8 cellular contexts compared by ENCODE assay signal in the genomic region with DNA sequence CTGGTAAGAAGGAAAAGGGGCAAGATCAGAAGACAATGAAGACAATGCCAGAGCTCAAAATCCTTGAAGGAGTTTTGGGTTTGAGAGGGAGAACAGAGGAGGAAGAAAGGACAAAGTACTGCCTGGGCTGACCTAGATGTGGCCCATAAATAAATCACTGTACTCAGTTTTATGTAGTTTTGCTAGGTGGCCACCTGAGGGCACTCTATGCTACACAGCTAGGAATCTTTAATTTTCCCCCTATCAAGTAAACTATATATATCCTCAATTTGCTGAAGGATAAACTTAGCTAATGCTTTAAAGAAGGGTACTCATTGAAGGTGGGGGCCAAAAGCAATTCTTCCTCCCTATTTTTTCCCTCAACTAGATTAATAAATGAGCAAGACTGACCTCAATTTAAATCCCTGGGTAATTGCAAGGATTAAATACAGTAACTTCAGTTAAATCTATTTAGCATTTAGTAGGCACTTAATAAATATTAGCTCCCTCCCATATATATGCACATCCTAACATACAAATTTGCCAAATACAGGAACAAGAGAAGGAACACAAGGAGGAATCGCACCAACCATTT.
DNase-seq lines count a peak whose midpoint lies in the region; ATAC-seq and TF ChIP-seq lines count a peak whose summit lies in the region.

No MANE protein-coding gene starts in this region.

- TF ChIP-seq POLR2A in upper lobe of left lung (IDR thresholded peaks at IDR 0.05), result no peak

- TF ChIP-seq RAD21 in liver (IDR thresholded peaks at IDR 0.05), result peak; percentile 59 to 70

- no peak for TF ChIP-seq EP300 in upper lobe of left lung (IDR thresholded peaks at IDR 0.05)

- H3K4me1 ChIP-seq in liver (ENCODE audit: control insufficient read depth in 4 of 4, insufficient read depth in 4 of 4, low read length in 3 of 4) (peaks cover 0 to 8% (median 7%) of the 10 kb centered on the region in 4 donors), upper lobe of left lung (peaks cover 0 to 9% (median 4%) of the 10 kb centered on the region in 4 donors)

- TF ChIP-seq CTCF in liver (IDR thresholded peaks at IDR 0.05; ENCODE audit: low read depth, low read length, missing input control) (peak; percentile 51), upper lobe of left lung (IDR thresholded peaks at IDR 0.05) (peak in 5 of 6 experiments; percentile 30 to 47 (median 38))

- DNase-seq in NCI-H1092 treated with DMSO at 0.1 percent for 48 hours (lab: John Stamatoyannopoulos, UW), result peak; percentile 39
- no peak for DNase-seq in NCI-H1092 (lab: John Stamatoyannopoulos, UW)
- DNase-seq in NCI-H69 (lab: John Stamatoyannopoulos, UW), result peak; percentile 42
- peak; percentile 41 for DNase-seq in cerebellum (ENCODE audit: low spot score)
- no peak for DNase-seq in upper lobe of left lung

- H3K9me3 ChIP-seq in liver (ENCODE audit: control insufficient read depth in 4 of 4, low read length in 3 of 4) (no peaks in the 10 kb centered on the region), upper lobe of left lung (no peaks in the 10 kb centered on the region)

- ATAC-seq in GM19324 (IDR thresholded peaks at IDR 0.05; ENCODE audit: low FRiP score, unreplicated experiment), result peak; percentile 66
- peak; percentile 76 for ATAC-seq in HG03196 (IDR thresholded peaks at IDR 0.05; ENCODE audit: unreplicated experiment)
- peak; percentile 80 to 90 for ATAC-seq in upper lobe of left lung (ENCODE audit: low FRiP score in 2 of 2)

- WGBS in liver, result 80% methylated on average over 1 of the region's 1 CpG
- 83 to 96% methylated on average over 1 of the region's 1 CpG for WGBS in upper lobe of left lung, 2 donors

- no peak overlapping the region for H3K27ac ChIP-seq in liver (ENCODE audit: low read depth in 1 of 2, low read length in 2 of 2)
- no peak overlapping the region for H3K27ac ChIP-seq in upper lobe of left lung

- H3K4me3 ChIP-seq in liver (ENCODE audit: low read depth in 1 of 3, low read length in 3 of 3), result peak overlapping the region in 1 of 3 donors; percentile 51
- H3K4me3 ChIP-seq in upper lobe of left lung, result no peak overlapping the region

- H3K36me3 ChIP-seq in liver (ENCODE audit: control insufficient read depth in 4 of 4, insufficient read depth in 3 of 4, low read depth in 1 of 4, low read length in 3 of 4) (no peaks in the 10 kb centered on the region), upper lobe of left lung (no peaks in the 10 kb centered on the region)

- no peak overlapping the region for H3K9ac ChIP-seq in liver (ENCODE audit: low read depth in 1 of 2, low read length in 2 of 2)

- H3K27me3 ChIP-seq in liver (ENCODE audit: control insufficient read depth in 4 of 4, insufficient read depth in 4 of 4, low read length in 3 of 4) (no peaks in the 10 kb centered on the region), upper lobe of left lung (no peaks in the 10 kb centered on the region)

TF ChIP-seq in liver, 16 proteins besides CTCF, POLR2A, EP300 and RAD21:
- TF ChIP-seq, protein P1, sequence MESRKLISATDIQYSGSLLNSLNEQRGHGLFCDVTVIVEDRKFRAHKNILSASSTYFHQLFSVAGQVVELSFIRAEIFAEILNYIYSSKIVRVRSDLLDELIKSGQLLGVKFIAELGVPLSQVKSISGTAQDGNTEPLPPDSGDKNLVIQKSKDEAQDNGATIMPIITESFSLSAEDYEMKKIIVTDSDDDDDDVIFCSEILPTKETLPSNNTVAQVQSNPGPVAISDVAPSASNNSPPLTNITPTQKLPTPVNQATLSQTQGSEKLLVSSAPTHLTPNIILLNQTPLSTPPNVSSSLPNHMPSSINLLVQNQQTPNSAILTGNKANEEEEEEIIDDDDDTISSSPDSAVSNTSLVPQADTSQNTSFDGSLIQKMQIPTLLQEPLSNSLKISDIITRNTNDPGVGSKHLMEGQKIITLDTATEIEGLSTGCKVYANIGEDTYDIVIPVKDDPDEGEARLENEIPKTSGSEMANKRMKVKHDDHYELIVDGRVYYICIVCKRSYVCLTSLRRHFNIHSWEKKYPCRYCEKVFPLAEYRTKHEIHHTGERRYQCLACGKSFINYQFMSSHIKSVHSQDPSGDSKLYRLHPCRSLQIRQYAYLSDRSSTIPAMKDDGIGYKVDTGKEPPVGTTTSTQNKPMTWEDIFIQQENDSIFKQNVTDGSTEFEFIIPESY (IDR thresholded peaks at IDR 0.05), result no peak
- no peak for TF ChIP-seq SP1 (IDR thresholded peaks at IDR 0.05)
- TF ChIP-seq, protein P2, sequence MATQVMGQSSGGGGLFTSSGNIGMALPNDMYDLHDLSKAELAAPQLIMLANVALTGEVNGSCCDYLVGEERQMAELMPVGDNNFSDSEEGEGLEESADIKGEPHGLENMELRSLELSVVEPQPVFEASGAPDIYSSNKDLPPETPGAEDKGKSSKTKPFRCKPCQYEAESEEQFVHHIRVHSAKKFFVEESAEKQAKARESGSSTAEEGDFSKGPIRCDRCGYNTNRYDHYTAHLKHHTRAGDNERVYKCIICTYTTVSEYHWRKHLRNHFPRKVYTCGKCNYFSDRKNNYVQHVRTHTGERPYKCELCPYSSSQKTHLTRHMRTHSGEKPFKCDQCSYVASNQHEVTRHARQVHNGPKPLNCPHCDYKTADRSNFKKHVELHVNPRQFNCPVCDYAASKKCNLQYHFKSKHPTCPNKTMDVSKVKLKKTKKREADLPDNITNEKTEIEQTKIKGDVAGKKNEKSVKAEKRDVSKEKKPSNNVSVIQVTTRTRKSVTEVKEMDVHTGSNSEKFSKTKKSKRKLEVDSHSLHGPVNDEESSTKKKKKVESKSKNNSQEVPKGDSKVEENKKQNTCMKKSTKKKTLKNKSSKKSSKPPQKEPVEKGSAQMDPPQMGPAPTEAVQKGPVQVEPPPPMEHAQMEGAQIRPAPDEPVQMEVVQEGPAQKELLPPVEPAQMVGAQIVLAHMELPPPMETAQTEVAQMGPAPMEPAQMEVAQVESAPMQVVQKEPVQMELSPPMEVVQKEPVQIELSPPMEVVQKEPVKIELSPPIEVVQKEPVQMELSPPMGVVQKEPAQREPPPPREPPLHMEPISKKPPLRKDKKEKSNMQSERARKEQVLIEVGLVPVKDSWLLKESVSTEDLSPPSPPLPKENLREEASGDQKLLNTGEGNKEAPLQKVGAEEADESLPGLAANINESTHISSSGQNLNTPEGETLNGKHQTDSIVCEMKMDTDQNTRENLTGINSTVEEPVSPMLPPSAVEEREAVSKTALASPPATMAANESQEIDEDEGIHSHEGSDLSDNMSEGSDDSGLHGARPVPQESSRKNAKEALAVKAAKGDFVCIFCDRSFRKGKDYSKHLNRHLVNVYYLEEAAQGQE (IDR thresholded peaks at IDR 0.05), result no peak
- TF ChIP-seq NR2F2 (IDR thresholded peaks at IDR 0.05), result no peak

Comparison
In these comparisons a context has a peak if more than half of its experiments do, and no peak if none do; other contexts are left out.
1. DNase-seq: peak in NCI-H1092 treated with DMSO at 0.1 percent for 48 hours (single experiment), NCI-H69 (single experiment) and cerebellum (single experiment); none in NCI-H1092 (single experiment) and upper lobe of left lung (0 of 2).
2. Peak in every context shown above with its lines, with median percentiles within 50 percentile points of each other: ATAC-seq.